ENCODE assay signal across 22 cellular contexts in the genomic region with DNA sequence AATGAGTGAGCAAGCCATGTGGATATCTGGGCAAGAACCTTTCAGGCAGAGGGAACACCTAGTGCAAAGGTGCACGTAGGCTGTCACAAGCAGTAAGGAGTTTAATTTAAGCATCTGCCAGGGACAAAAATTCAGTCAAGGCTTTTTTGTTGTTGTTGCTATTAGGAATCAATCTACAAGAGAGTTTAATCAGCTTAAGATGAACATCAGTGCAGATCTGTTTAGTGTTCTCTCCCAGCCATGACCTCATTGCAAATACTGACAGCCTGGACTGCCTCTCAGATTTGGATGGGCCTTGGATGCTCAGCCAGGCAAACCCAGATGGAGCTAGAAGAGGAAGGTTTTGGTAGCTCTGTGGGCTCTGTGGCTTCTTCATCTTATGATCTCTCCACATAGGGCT. TPM values are rescaled to one million over a fixed set of nuclear protein-coding genes. Genes with fewer than 3 reads are reported as not detected.
DNase-seq lines count a peak whose midpoint lies in the region; ATAC-seq, FAIRE-seq and TF ChIP-seq lines count a peak whose summit lies in the region.
"Had no signal": no experiment of that assay in that cellular context is flagged by ENCODE, and none has a peak within 500 bp of the region (broad histone marks: within the 10 kb centered on the region; RNA-seq: fewer than 3 reads in every experiment).

No MANE protein-coding gene starts in this region.

- H3K4me1 Mint-ChIP-seq in CD4-positive, alpha-beta T cell (ENCODE audit: low read depth): peaks cover 27% of the 10 kb centered on the region

- TF ChIP-seq EP300 in GM12878 (IDR thresholded peaks at IDR 0.05; ENCODE audit: borderline replicate concordance in 1 of 2, control insufficient read depth in 1 of 2, low read depth in 2 of 2, low read length in 2 of 2) (no peak), stomach (IDR thresholded peaks at IDR 0.05) (no peak)

- H3K9ac ChIP-seq in OCI-LY1 (ENCODE audit: low read length) (no peak overlapping the region), GM12878 (ENCODE audit: control insufficient read depth, insufficient read depth, low read length) (peak overlapping the region; percentile 1; the same call in 1 of the 2 replicates)

- no peaks in the 10 kb centered on the region for H3F3A ChIP-seq in OCI-LY1 (ENCODE audit: insufficient read depth, low read length)

- H3K9me3 ChIP-seq in CD4-positive, alpha-beta T cell (ENCODE audit: control insufficient read depth, low read length): no peaks in the 10 kb centered on the region
- H3K9me3 ChIP-seq in OCI-LY1 (ENCODE audit: low read length) (no peaks in the 10 kb centered on the region), GM12878 (replicated peaks; ENCODE audit: control insufficient read depth, insufficient read depth, low read length) (no peaks in the 10 kb centered on the region; the same call in 2 of the 3 replicates), stomach (no peaks in the 10 kb centered on the region)
- H3K9me3 ChIP-seq: SJSA1 had no signal

- no peak for TF ChIP-seq RAD21 in GM12878 (IDR thresholded peaks at IDR 0.05; ENCODE audit: insufficient read depth, low read depth, low read length)

- ATAC-seq in CD4-positive, alpha-beta T cell (ENCODE audit: poor library complexity): no peak
- ATAC-seq in GM12878 (no peak), GM19395 (IDR thresholded peaks at IDR 0.05; ENCODE audit: unreplicated experiment) (no peak)
- ATAC-seq: Right ventricle myocardium inferior had no signal

- H3K79me2 ChIP-seq in OCI-LY1 (ENCODE audit: insufficient read depth, low read length): peaks cover 7% of the 10 kb centered on the region
- H3K79me2 ChIP-seq in GM12878 (ENCODE audit: control insufficient read depth, insufficient read depth, low read length): peaks cover 25% of the 10 kb centered on the region

- RAD21 ChIA-PET in GM12878 (lab: Charles Lee; ENCODE audit: unreplicated experiment): interaction anchor here (0.6 to 9.4 kb wide), 22 partner anchors 8 to 303 kb away, joined by 3 to 86 read pairs (median 6); no protein-coding TSS in a partner anchor

- TF ChIP-seq POLR2A in GM12878 (IDR thresholded peaks at IDR 0.05; ENCODE audit: low read depth, low read length) (no peak), stomach (IDR thresholded peaks at IDR 0.05) (no peak)

- peak; percentile 95 for FAIRE-seq in D721Med (lab: Jason Lieb, UNC)
- FAIRE-seq in GM12878 (lab: Jason Lieb, UNC): peak; percentile 62
- FAIRE-seq: H54, RCC 7860 had no signal

- CTCF ChIA-PET in CD4-positive, alpha-beta T cell (lab: Charles Lee): interaction anchor here (0.8 to 3.7 kb wide), 2 partner anchors 124 to 225 kb away, joined by 3 to 11 read pairs; no protein-coding TSS in a partner anchor
- CTCF ChIA-PET in GM12878 (lab: Yijun Ruan, JAX): interaction anchor here (0.6 to 3.4 kb wide), 8 partner anchors 15 to 284 kb away, joined by 3 to 15 read pairs (median 6); no protein-coding TSS in a partner anchor
- CTCF ChIA-PET in RWPE1 (lab: Yijun Ruan, JAX): interaction anchor here (0.5 to 0.6 kb wide), 2 partner anchors 221 to 734 kb away, joined by 3 read pairs; no protein-coding TSS in a partner anchor

- H3K36me3 ChIP-seq in OCI-LY1 (ENCODE audit: insufficient read depth, low read length) (peaks cover 1% of the 10 kb centered on the region; the same call in 1 of the 2 replicates), GM12878 (ENCODE audit: control insufficient read depth in 2 of 2, insufficient read depth in 2 of 2, low read length in 1 of 2) (no peaks in the 10 kb centered on the region), stomach (no peaks in the 10 kb centered on the region)

- no peak overlapping the region for H3K27ac ChIP-seq in CD4-positive, alpha-beta T cell (ENCODE audit: low read depth, low read length)
- H3K27ac ChIP-seq in OCI-LY1 (ENCODE audit: low read depth, low read length, poor library complexity, severe bottlenecking) (peak overlapping the region; percentile 46), GM12878 (ENCODE audit: control insufficient read depth, insufficient read depth) (peak overlapping the region; percentile 83), RWPE1 (no peak overlapping the region), stomach (no peak overlapping the region)
- H3K27ac ChIP-seq: SJSA1 had no signal

- DNase-seq in CD4-positive, alpha-beta T cell: no peak
- DNase-seq in D721Med (ENCODE audit: insufficient read length, low spot score): no peak
- DNase-seq in GM12878 (ENCODE audit: low read depth, low spot score): no peak
- DNase-seq in RWPE1 (ENCODE audit: low spot score): no peak
- no peak for DNase-seq in C1 segment of cervical spinal cord (lab: John Stamatoyannopoulos, UW)
- no peak for DNase-seq in stomach
- DNase-seq: CD4-positive, alpha-beta memory T cell; GF-D8; Kasumi-1; NCI-H1694; NCI-H2081 treated with DMSO at 0.1 percent for 48 hours; NCI-H2171 treated with DMSO at 0.1 percent for 48 hours; NCI-H526 treated with DMSO at 0.1 percent for 48 hours; NK-92 treated with Interleukin-12 subunit alpha and Interleukin-12 subunit beta, amount 100 ng/mL, for 24 hours; SW 1271; T-helper 2 cell had no signal

- H3K27me3 ChIP-seq in CD4-positive, alpha-beta T cell (ENCODE audit: control insufficient read depth, insufficient read depth, low read length): no peaks in the 10 kb centered on the region
- H3K27me3 ChIP-seq in OCI-LY1 (ENCODE audit: insufficient read depth, low read length): no peaks in the 10 kb centered on the region
- H3K27me3 ChIP-seq in GM12878 (replicated peaks in 1 of 2; ENCODE audit: control insufficient read depth in 2 of 2, insufficient read depth in 2 of 2, low read length in 1 of 2): no peaks in the 10 kb centered on the region
- no peaks in the 10 kb centered on the region for H3K27me3 ChIP-seq in stomach
- H3K27me3 ChIP-seq: SJSA1 had no signal

- TF ChIP-seq CTCF in CD4-positive, alpha-beta T cell (IDR thresholded peaks at IDR 0.05): no peak
- no peak for TF ChIP-seq CTCF in D721Med (IDR thresholded peaks at IDR 0.05; ENCODE audit: insufficient read depth, missing control alignments)
- TF ChIP-seq CTCF in OCI-LY1 (IDR thresholded peaks at IDR 0.05; ENCODE audit: low read length): no peak
- no peak for TF ChIP-seq CTCF in GM12878 (IDR thresholded peaks at IDR 0.05 in 2 of 3, conservative IDR thresholded peaks at IDR 0.05 in 1 of 3; ENCODE audit: control insufficient read depth in 2 of 3, extremely low read depth in 1 of 3, insufficient read depth in 1 of 3, low read depth in 3 of 3, low read length in 3 of 3)
- TF ChIP-seq CTCF in RWPE1 (conservative IDR thresholded peaks at IDR 0.05; ENCODE audit: low read depth): no peak
- no peak for TF ChIP-seq CTCF in stomach (IDR thresholded peaks at IDR 0.05)

- H3K4me1 ChIP-seq in OCI-LY1 (ENCODE audit: insufficient read depth, low read length, severe bottlenecking) (peaks cover 37% of the 10 kb centered on the region), GM12878 (ENCODE audit: control insufficient read depth, insufficient read depth, low read length) (peaks cover 54% of the 10 kb centered on the region), stomach (peaks cover 0 to 11% (median 5%) of the 10 kb centered on the region in 4 donors)

- POLR2A ChIA-PET in CD4-positive, alpha-beta T cell (lab: Charles Lee): interaction anchor here (1.8 to 3.0 kb wide), 3 partner anchors 12 to 325 kb away, joined by 6 to 9 read pairs (median 6); a partner anchor contains a TSS
- POLR2A ChIA-PET in GM12878 (lab: Charles Lee) (interaction anchor here (0.6 to 3.3 kb wide), 10 partner anchors 11 to 374 kb away, joined by 3 to 25 read pairs (median 4); no protein-coding TSS in a partner anchor), RWPE1 (lab: Yijun Ruan, JAX; ENCODE audit: low non-redundant PET) (no interaction called here)

- no TSS peak for BruUV-seq in GM12878 (replicated peaks; lab: Mats Ljungman, UMichigan)

- no peak overlapping the region for H3K4me2 ChIP-seq in OCI-LY1 (ENCODE audit: low read length)
- H3K4me2 ChIP-seq in GM12878 (ENCODE audit: control insufficient read depth, insufficient read depth): 0 out of 2 replicates have a peak overlapping the region, but pooled peaks have one; percentile 21

- H3K9me2 ChIP-seq in OCI-LY1 (ENCODE audit: low read depth, low read length): no peaks in the 10 kb centered on the region

- H2AFZ ChIP-seq in OCI-LY1 (ENCODE audit: low read length): no peak overlapping the region
- no peak overlapping the region; the same call in 1 of the 2 replicates for H2AFZ ChIP-seq in GM12878 (ENCODE audit: control insufficient read depth, low read depth, low read length)

- no peaks in the 10 kb centered on the region for H4K20me1 ChIP-seq in OCI-LY1 (ENCODE audit: insufficient read depth, low read length)
- H4K20me1 ChIP-seq in GM12878 (ENCODE audit: control insufficient read depth, insufficient read depth): no peaks in the 10 kb centered on the region

- H3K27ac Mint-ChIP-seq in CD4-positive, alpha-beta T cell: peak overlapping the region; percentile 62

- no peaks in the 10 kb centered on the region for H3K27me3 Mint-ChIP-seq in CD4-positive, alpha-beta T cell
- H3K27me3 Mint-ChIP-seq: CD4-positive, alpha-beta memory T cell had no signal

- SMC1A ChIA-PET in GM12878 (lab: Charles Lee; ENCODE audit: uncharacterized antibody, unreplicated experiment): interaction anchor here (0.8 to 10.0 kb wide), 21 partner anchors 7 to 284 kb away, joined by 3 to 132 read pairs (median 15); no protein-coding TSS in a partner anchor

- peak overlapping the region; percentile 11 for H3K4me3 Mint-ChIP-seq in CD4-positive, alpha-beta T cell

- no peak overlapping the region for H3K4me3 ChIP-seq in OCI-LY1 (ENCODE audit: low read depth, low read length, poor library complexity, severe bottlenecking)
- no peak overlapping the region for H3K4me3 ChIP-seq in GM12878
- H3K4me3 ChIP-seq in stomach: no peak overlapping the region
- H3K4me3 ChIP-seq: SJSA1 had no signal

- peaks cover 4% of the 10 kb centered on the region for H3K36me3 Mint-ChIP-seq in CD4-positive, alpha-beta T cell (ENCODE audit: low read depth)

- intact Hi-C loops in CD4-positive, alpha-beta T cell (cut with DNase I, micrococcal nuclease): loop anchor here in 1 of 2 experiments (5.0 kb wide), 1 partner anchor 227 kb away; no protein-coding TSS in a partner anchor
- intact Hi-C loops in GM12878 (cut with micrococcal nuclease; ENCODE audit: unreplicated experiment): loop anchor here (5.0 kb wide), 1 partner anchor 398 kb away; a partner anchor contains a TSS
- intact Hi-C loops in stomach (cut with DNase I; ENCODE audit: low total_unique reads): no loop called here

- H3K9me3 Mint-ChIP-seq in CD4-positive, alpha-beta T cell: no peaks in the 10 kb centered on the region
- H3K9me3 Mint-ChIP-seq: CD4-positive, alpha-beta memory T cell had no signal

- WGBS in GM12878 (ENCODE audit: insufficient coverage, insufficient replicate concordance, low lambda C conversion rate, missing lambda C conversion rate): 77% methylated on average over 1 of the region's 1 CpG
- 85 to 96% (median 96%) methylated on average over 1 of the region's 1 CpG for WGBS in stomach, 5 donors

- in situ Hi-C loops in GM12878 (cut with MboI): loop anchor here (5.0 kb wide), 1 partner anchor 143 kb away; no protein-coding TSS in a partner anchor

RNA-seq across cellular contexts. Expression of a gene that starts 3.3 kb away (rescaled TPM):
- 10 to 100 TPM; 22.2 to 22.3 TPM for total RNA-seq in CD4-positive, alpha-beta T cell
- 212 and 234 TPM in 2 replicates for total RNA-seq in GM12878 (2013; cell fraction: nucleolus; rRNA removed)
- total RNA-seq in GM12878 (2014; rRNA removed) (22.3 and 23.6 TPM in 2 replicates), GM12878 (2014; rRNA removed; fragmentation: Illumina TruSeq; extraction: Trizol) (33.4 and 39.8 TPM in 2 replicates), GM12878 (2021) (52.2 and 52.6 TPM in 2 replicates), stomach (10 to 100 TPM in 4 of 5 donors, 1 to 10 TPM in 1; 4.6 to 60.9 (median 26.6) TPM)
- polyA plus RNA-seq in GM12878 (2011; ENCODE audit: low read depth): 25.4 TPM
- polyA plus RNA-seq in GM12878 (2011; rRNA removed) (92.0 and 104 TPM in 2 replicates), GM12878 (2014; fragmentation: Illumina TruSeq; extraction: Trizol) (34.2 and 40.6 TPM in 2 replicates), GM12878 (2014; fragmentation: Nextera tagmentation; extraction: Ambion mirVana) (10 to 100 TPM; 16.2 to 17.9 TPM), GM12878 (2014; rRNA removed) (32.9 and 34.7 TPM in 2 replicates), GM12878 (2016; fragmentation: Nextera tagmentation; extraction: Ambion mirVana) (10 to 100 TPM; 12.6 to 16.7 TPM), stomach (1 to 10 TPM; 2.6 to 3.2 (median 3.0) TPM)
- polyA plus RNA-seq in GM12878 (2011; cell fraction: cytosol; rRNA removed): 48.0 and 53.3 TPM in 2 replicates
- polyA plus RNA-seq in GM12878 (2011; cell fraction: nucleus; rRNA removed): 93.7 and 109 TPM in 2 replicates
- 35.3 and 48.3 TPM in 2 replicates for polyA plus RNA-seq in GM12878 (2012)
- 134 and 207 TPM in 2 replicates for polyA minus RNA-seq in GM12878 (2011; rRNA and poly(A)+ RNA removed)
- 40.4 and 48.7 TPM in 2 replicates for polyA minus RNA-seq in GM12878 (2011; cell fraction: cytosol; rRNA and poly(A)+ RNA removed)
- 165 and 313 TPM in 2 replicates for polyA minus RNA-seq in GM12878 (2011; cell fraction: nucleus; rRNA and poly(A)+ RNA removed)

Comparison
In these comparisons a context has a peak if more than half of its experiments do, and no peak if none do; other contexts are left out.
1. H3K27ac ChIP-seq: peak in OCI-LY1 (single experiment) and GM12878 (single experiment); none in CD4-positive, alpha-beta T cell (single experiment), RWPE1 (single experiment) and stomach (0 of 5).